Comparison of ENCODE assay signal across 8 cellular contexts in genomic region chr12:22543246-22544037, GRCh38. TPM values are rescaled to one million over a fixed set of nuclear protein-coding genes. Genes with fewer than 3 reads are reported as not detected.
DNase-seq lines count a peak whose midpoint lies in the region; ATAC-seq and TF ChIP-seq lines count a peak whose summit lies in the region.

No MANE protein-coding gene starts in this region.

- TF ChIP-seq POLR2A in upper lobe of left lung (IDR thresholded peaks at IDR 0.05), result no peak

- H3K36me3 ChIP-seq in PC-3 (ENCODE audit: low read depth, low read length) (no peaks in the 10 kb centered on the region), upper lobe of left lung (no peaks in the 10 kb centered on the region)

- H3K27ac ChIP-seq in PC-3 (ENCODE audit: low read length) (peak overlapping the region; percentile 80), upper lobe of left lung (peak overlapping the region; percentile 95 to 98 (median 96))

- no peaks in the 10 kb centered on the region for H3K27me3 Mint-ChIP-seq in osteocyte (ENCODE audit: unreplicated experiment)

- H3F3A ChIP-seq in PC-3 (ENCODE audit: low read length, unreplicated experiment), result no peaks in the 10 kb centered on the region

- ATAC-seq in GM19438 (IDR thresholded peaks at IDR 0.05; ENCODE audit: low read depth, unreplicated experiment), result peak; percentile 41
- peak; percentile 32 for ATAC-seq in HG03469 (IDR thresholded peaks at IDR 0.05; ENCODE audit: unreplicated experiment)
- ATAC-seq in PC-3, result peak; percentile 52
- peak; percentile 61 to 85 for ATAC-seq in upper lobe of left lung (ENCODE audit: low FRiP score in 2 of 2)

- H3K79me2 ChIP-seq in PC-3 (ENCODE audit: low read length), result peaks cover 25% of the 10 kb centered on the region

- H3K27me3 ChIP-seq in PC-3 (ENCODE audit: low read length), result no peaks in the 10 kb centered on the region
- H3K27me3 ChIP-seq in upper lobe of left lung, result no peaks in the 10 kb centered on the region

- peak in 1 of 4 donors; percentile 23 for TF ChIP-seq EP300 in upper lobe of left lung (IDR thresholded peaks at IDR 0.05)

- peaks cover 16% of the 10 kb centered on the region for H3K36me3 Mint-ChIP-seq in osteocyte (ENCODE audit: unreplicated experiment)

- intact Hi-C loops in PC-3 (cut with micrococcal nuclease), result loop anchor here (1.0 to 5.0 kb wide), 2 partner anchors 39 to 82 kb away; partner anchors contain the start of gene ETNK1
- intact Hi-C loops in head of caudate nucleus (cut with DNase I), result loop anchor here (2.0 kb wide), 1 partner anchor 81 kb away; the partner anchor contains the start of gene ETNK1

- H3K9ac ChIP-seq in PC-3 (ENCODE audit: low read length), result peak overlapping the region; percentile 90

- POLR2A ChIA-PET in PC-3 (lab: Charles Lee; ENCODE audit: unreplicated experiment), result interaction anchor here (0.6 kb wide), 2 partner anchors 33 to 73 kb away, joined by 4 to 10 read pairs; no protein-coding TSS in a partner anchor

- H3K9me3 ChIP-seq in PC-3 (ENCODE audit: low read length) (no peaks in the 10 kb centered on the region), upper lobe of left lung (no peaks in the 10 kb centered on the region)

- H3K4me3 ChIP-seq in PC-3 (ENCODE audit: low read length) (peak overlapping the region; percentile 88), upper lobe of left lung (peak overlapping the region; percentile 64 to 96 (median 94))

- H3K9me3 Mint-ChIP-seq in osteocyte (ENCODE audit: unreplicated experiment), result peaks cover 3% of the 10 kb centered on the region

- 4 to 40% methylated on average over 4 to 25 of the region's 28 CpGs for WGBS in upper lobe of left lung, 2 donors

- peak overlapping the region; percentile 90 for H3K4me2 ChIP-seq in PC-3 (ENCODE audit: low read length)

- H3K9me2 ChIP-seq in PC-3 (replicated peaks; ENCODE audit: low read length), result no peaks in the 10 kb centered on the region

- H2AFZ ChIP-seq in PC-3 (ENCODE audit: low read length), result peak overlapping the region; percentile 88

- H3K27ac Mint-ChIP-seq in osteocyte (ENCODE audit: unreplicated experiment), result peak overlapping the region; percentile 96

- H3K4me3 Mint-ChIP-seq in osteocyte (ENCODE audit: unreplicated experiment), result peak overlapping the region; percentile 86

- peaks cover 12% of the 10 kb centered on the region; the same call in 1 of the 2 replicates for H3K4me1 ChIP-seq in PC-3 (ENCODE audit: insufficient read depth, low read length)
- peaks cover 28 to 40% (median 34%) of the 10 kb centered on the region in 4 donors for H3K4me1 ChIP-seq in upper lobe of left lung

- TF ChIP-seq CTCF in PC-3 (conservative IDR thresholded peaks at IDR 0.05; ENCODE audit: low read depth, low read length), result no peak
- TF ChIP-seq CTCF in osteocyte (IDR thresholded peaks at IDR 0.05), result no peak
- no peak for TF ChIP-seq CTCF in upper lobe of left lung (IDR thresholded peaks at IDR 0.05)

- no peaks in the 10 kb centered on the region for H4K20me1 ChIP-seq in PC-3 (ENCODE audit: low read length)

- DNase-seq in CD1c-positive myeloid dendritic cell (ENCODE audit: extremely low spot score) (peak; percentile 25), PC-3 (peak; percentile 12), head of caudate nucleus (peak; percentile 23 to 77 (median 58)), osteocyte (ENCODE audit: extremely low spot score, unreplicated experiment) (no peak), upper lobe of left lung (peak; percentile 84 to 90)
- DNase-seq in activated naive CD4-positive, alpha-beta T cell treated with Interleukin-2 at 50 U/mL for 16 hours, result peak; percentile 57

- TSS peak; percentile 37 for BruUV-seq in PC-3 (replicated peaks; lab: Mats Ljungman, UMichigan)

- H3K4me1 Mint-ChIP-seq in osteocyte (ENCODE audit: unreplicated experiment), result peaks cover 42% of the 10 kb centered on the region

- CTCF ChIA-PET in PC-3 (lab: Charles Lee), result no interaction called here

RNA-seq across cellular contexts. Expression of gene C2CD5, which starts 0.9 kb away (rescaled TPM):
- total RNA-seq in PC-3 (2014; rRNA removed) (12.7 and 14.4 TPM in 2 replicates), osteocyte (38.6 and 40.5 TPM in 2 replicates), upper lobe of left lung (10 to 100 TPM; 20.8 to 56.6 (median 36.6) TPM)
